ENCODE assay signal across 1 cellular context in genomic region chr15:40163657-40164416, GRCh38.
A peak's percentile ranks its signal among the peaks of the same experiment; 100 is the strongest.
TF ChIP-seq lines count a peak whose summit lies in the region.

No MANE protein-coding gene starts in this region.

TF ChIP-seq in HepG2, 621 proteins besides CTCF, POLR2A, EP300 and RAD21:
- peak; percentile 38; the same call in 1 of the 2 replicates for TF ChIP-seq ZNF121 (CRISPR knock-in tag; IDR thresholded peaks at IDR 0.05)
- TF ChIP-seq ZNF510 (CRISPR knock-in tag; IDR thresholded peaks at IDR 0.05; ENCODE audit: low read depth): no peak
